In genomic region chr20:34362502-34363061, GRCh38 we compare ENCODE assay signal across 8 cellular contexts. TPM values are rescaled to one million over a fixed set of nuclear protein-coding genes. Genes with fewer than 3 reads are reported as not detected.
DNase-seq lines count a peak whose midpoint lies in the region; ATAC-seq and TF ChIP-seq lines count a peak whose summit lies in the region.

No MANE protein-coding gene starts in this region.

- peak overlapping the region; percentile 78 for H3K4me2 ChIP-seq in MM.1S (ENCODE audit: low read depth, low read length)
- peak overlapping the region; percentile 52 for H3K4me2 ChIP-seq in trophoblast cell (ENCODE audit: low read length)

- H4K12ac ChIP-seq in trophoblast cell (ENCODE audit: low read depth, low read length) = no peak overlapping the region

- peak overlapping the region; percentile 31 for H2AK5ac ChIP-seq in trophoblast cell (ENCODE audit: low read length)

- H3K27me3 ChIP-seq in MM.1S (replicated peaks; ENCODE audit: insufficient read depth, low read length) = no peaks in the 10 kb centered on the region
- no peaks in the 10 kb centered on the region for H3K27me3 ChIP-seq in ectodermal cell (ENCODE audit: control insufficient read depth, insufficient read depth, low read length, poor library complexity, severe bottlenecking)
- no peaks in the 10 kb centered on the region for H3K27me3 ChIP-seq in trophoblast cell (ENCODE audit: insufficient read depth, low read length)

- H3K27ac ChIP-seq in MM.1S (ENCODE audit: low read length) (no peak overlapping the region), ectodermal cell (ENCODE audit: insufficient read depth, low read depth, low read length, poor library complexity, severe bottlenecking) (no peak overlapping the region), trophoblast cell (ENCODE audit: low read depth, low read length) (peak overlapping the region; percentile 35)

- H3K23ac ChIP-seq in trophoblast cell (ENCODE audit: low read length) = no peak overlapping the region

- TF ChIP-seq CTCF in MM.1S (IDR thresholded peaks at IDR 0.05; ENCODE audit: low read length) (no peak), mucosa of descending colon (IDR thresholded peaks at IDR 0.05) (no peak)

- H2BK120ac ChIP-seq in trophoblast cell (ENCODE audit: insufficient read depth, low read length, poor library complexity) = peak overlapping the region; percentile 68

- H3K36me3 ChIP-seq in MM.1S (replicated peaks; ENCODE audit: insufficient read depth, low read length) (no peaks in the 10 kb centered on the region), ectodermal cell (ENCODE audit: control insufficient read depth, insufficient read depth, low read length) (no peaks in the 10 kb centered on the region), trophoblast cell (ENCODE audit: control insufficient read depth in 1 of 2, insufficient read depth in 2 of 2, low read length in 2 of 2) (no peaks in the 10 kb centered on the region), mucosa of descending colon (ENCODE audit: low read depth) (no peaks in the 10 kb centered on the region)

- H4K8ac ChIP-seq in trophoblast cell (ENCODE audit: low read depth, low read length) = peak overlapping the region; percentile 61

- peak overlapping the region; percentile 32 for H2BK5ac ChIP-seq in trophoblast cell (ENCODE audit: low read depth, low read length, poor library complexity)

- WGBS in ectodermal cell, 2 experiments = 82% methylated on average over 8 of the region's 8 CpGs
- WGBS in trophoblast cell (ENCODE audit: extremely low coverage, insufficient coverage, insufficient read length) = no CpG with 5 or more reads among the region's 8 CpGs

- peaks cover 9% of the 10 kb centered on the region for H3K79me1 ChIP-seq in trophoblast cell (ENCODE audit: low read length)

- H2AFZ ChIP-seq in MM.1S (ENCODE audit: low read length) (peak overlapping the region; percentile 67), trophoblast cell (ENCODE audit: insufficient read depth, low read length, poor library complexity) (no peak overlapping the region)

- peaks cover 6% of the 10 kb centered on the region; the same call in 1 of the 2 replicates for H4K20me1 ChIP-seq in MM.1S (ENCODE audit: insufficient read depth, low read length)

- peaks cover 17% of the 10 kb centered on the region; the same call in 1 of the 2 replicates for H3F3A ChIP-seq in MM.1S (ENCODE audit: insufficient read depth, low read length)

- DNase-seq in MM.1S (no peak), trophoblast cell (peak in 1 of 2 donors; percentile 44), mucosa of descending colon (no peak), kidney tubule cell (ENCODE audit: low spot score) (no peak), epidermal melanocyte (ENCODE audit: insufficient read length, low spot score) (no peak)

- H3K18ac ChIP-seq in trophoblast cell (ENCODE audit: low read length) = no peak overlapping the region

- ATAC-seq in GM18498 (IDR thresholded peaks at IDR 0.05; ENCODE audit: unreplicated experiment) = peak; percentile 9
- ATAC-seq in mucosa of descending colon = no peak
- ATAC-seq in GM19351 (IDR thresholded peaks at IDR 0.05; ENCODE audit: unreplicated experiment) = no peak

- peak overlapping the region; percentile 19 for H3K14ac ChIP-seq in trophoblast cell (ENCODE audit: low read length)

- H3K9ac ChIP-seq in MM.1S (ENCODE audit: low read length) (peak overlapping the region; percentile 87; the same call in 1 of the 2 replicates), trophoblast cell (ENCODE audit: low read length) (no peak overlapping the region)

- H3K4ac ChIP-seq in trophoblast cell (ENCODE audit: low read depth, low read length) = no peak overlapping the region

- peak overlapping the region; percentile 76 for H4K91ac ChIP-seq in trophoblast cell (ENCODE audit: low read depth, low read length)

- H3K79me2 ChIP-seq in MM.1S (ENCODE audit: low read length) (peaks cover 45% of the 10 kb centered on the region), trophoblast cell (ENCODE audit: control insufficient read depth, insufficient read depth, low read length, poor library complexity) (peaks cover 27% of the 10 kb centered on the region)

- peak overlapping the region; percentile 86 for H3K4me3 ChIP-seq in MM.1S (ENCODE audit: low read length)
- peak overlapping the region; percentile 93 for H3K4me3 ChIP-seq in ectodermal cell (ENCODE audit: insufficient read depth, low read depth, low read length)
- no peak overlapping the region for H3K4me3 ChIP-seq in trophoblast cell (ENCODE audit: low read depth, low read length)
- H3K4me3 ChIP-seq in mucosa of descending colon = no peak overlapping the region

- no peaks in the 10 kb centered on the region for H3K9me3 ChIP-seq in MM.1S (replicated peaks; ENCODE audit: insufficient read depth, low read length)
- no peaks in the 10 kb centered on the region for H3K9me3 ChIP-seq in ectodermal cell (ENCODE audit: control insufficient read depth, low read length)
- peaks cover 2% of the 10 kb centered on the region for H3K9me3 ChIP-seq in trophoblast cell (ENCODE audit: insufficient read depth, low read depth, low read length)
- H3K9me3 ChIP-seq in mucosa of descending colon = no peaks in the 10 kb centered on the region

- H3K9me2 ChIP-seq in MM.1S (replicated peaks; ENCODE audit: insufficient read depth, low read length) = no peaks in the 10 kb centered on the region

- intact Hi-C loops in mucosa of descending colon (cut with DNase I, micrococcal nuclease) = no loop called here

- peaks cover 26% of the 10 kb centered on the region for H3K4me1 ChIP-seq in MM.1S (ENCODE audit: low read length)
- H3K4me1 ChIP-seq in ectodermal cell (ENCODE audit: control insufficient read depth, insufficient read depth, low read length) = peaks cover 9% of the 10 kb centered on the region
- H3K4me1 ChIP-seq in trophoblast cell (ENCODE audit: control insufficient read depth in 1 of 2, insufficient read depth in 2 of 2, low read length in 2 of 2) = peaks cover 4 to 12% of the 10 kb centered on the region in 2 experiments
- peaks cover 31% of the 10 kb centered on the region for H3K4me1 ChIP-seq in mucosa of descending colon (ENCODE audit: low read depth)

- H2BK12ac ChIP-seq in trophoblast cell (ENCODE audit: low read length) = peak overlapping the region; percentile 50

RNA-seq across cellular contexts. Expression of gene ITCH, which starts 0.5 kb away (rescaled TPM):
- polyA plus RNA-seq in ectodermal cell (2013, experiment 1 of 4) = 37.4 TPM
- polyA plus RNA-seq in ectodermal cell (2013, experiment 2 of 4) = 32.8 TPM
- polyA plus RNA-seq in ectodermal cell (2013, experiment 3 of 4) = 27.2 TPM
- polyA plus RNA-seq in ectodermal cell (2013, experiment 4 of 4) = 31.4 TPM
- polyA plus RNA-seq in trophoblast cell (2013) = 49.2 and 50.3 TPM in 2 replicates
- total RNA-seq in mucosa of descending colon = 10 to 100 TPM; 60.0 to 81.0 (median 75.0) TPM

RNA-seq across cellular contexts. Expression of gene AHCY, which starts 59.4 kb away (rescaled TPM):
- polyA plus RNA-seq in ectodermal cell (2013, experiment 1 of 4) = 258 TPM
- polyA plus RNA-seq in ectodermal cell (2013, experiment 2 of 4) = 247 TPM
- polyA plus RNA-seq in ectodermal cell (2013, experiment 3 of 4) = 182 TPM
- 195 TPM for polyA plus RNA-seq in ectodermal cell (2013, experiment 4 of 4)
- polyA plus RNA-seq in trophoblast cell (2013) = 100 and 105 TPM in 2 replicates
- total RNA-seq in mucosa of descending colon = 10 to 100 TPM; 71.5 to 98.6 (median 74.3) TPM

Comparison
In these comparisons a context has a peak if more than half of its experiments do, and no peak if none do; other contexts are left out.
1. H3K4me3 ChIP-seq: peak in MM.1S (single experiment) and ectodermal cell (single experiment); none in trophoblast cell (single experiment) and mucosa of descending colon (single experiment).